Comparison of ENCODE assay signal across 8 cellular contexts in genomic region chr5:59587489-59588337, GRCh38.
DNase-seq lines count a peak whose midpoint lies in the region; ATAC-seq and TF ChIP-seq lines count a peak whose summit lies in the region.

No MANE protein-coding gene starts in this region.

- H3K4me2 ChIP-seq in hepatocyte: peak overlapping the region; percentile 82

- whole genome bisulfite sequencing in hepatocyte (ENCODE audit: low lambda C conversion rate, missing lambda C conversion rate): 6% methylated on average over 17 of the region's 17 CpGs

- no peaks in the 10 kb centered on the region for H3K9me2 ChIP-seq in hepatocyte (replicated peaks; ENCODE audit: insufficient read depth)

- H3K9me3 ChIP-seq in ascending aorta (no peaks in the 10 kb centered on the region), hepatocyte (ENCODE audit: low read depth) (no peaks in the 10 kb centered on the region)

- CTCF ChIA-PET in activated CD8-positive, alpha-beta memory T cell treated with anti-CD3 and anti-CD28 coated beads, Interleukin-2, amount 10 ng/mL, durations not matched to agents 7 days and 5 days (lab: Charles Lee): interaction anchor here (0.7 kb wide), 1 partner anchor 151 kb away, joined by 3 read pairs; no protein-coding TSS in a partner anchor

- H3K4me3 ChIP-seq in ascending aorta (peak overlapping the region; percentile 28 to 53), hepatocyte (peak overlapping the region; percentile 17)

- TF ChIP-seq CTCF in C4-2B (conservative IDR thresholded peaks at IDR 0.05) (peak; percentile 16), ascending aorta (IDR thresholded peaks at IDR 0.05) (no peak), hepatocyte (IDR thresholded peaks at IDR 0.05; ENCODE audit: poor library complexity) (no peak)

- H3K27ac Mint-ChIP-seq in activated CD8-positive, alpha-beta memory T cell treated with anti-CD3 and anti-CD28 coated beads, Interleukin-2, amount 10 ng/mL, durations not matched to agents 7 days and 5 days: no peak overlapping the region

- peak overlapping the region; percentile 11 for H2AFZ ChIP-seq in hepatocyte

- no peak overlapping the region for H3K4me3 Mint-ChIP-seq in activated CD8-positive, alpha-beta memory T cell treated with anti-CD3 and anti-CD28 coated beads, Interleukin-2, amount 10 ng/mL, durations not matched to agents 7 days and 5 days

- ATAC-seq in GM21528 (IDR thresholded peaks at IDR 0.05; ENCODE audit: low FRiP score, unreplicated experiment): no peak
- no peak for ATAC-seq in activated CD8-positive, alpha-beta memory T cell treated with anti-CD3 and anti-CD28 coated beads, Interleukin-2, amount 10 ng/mL, durations not matched to agents 7 days and 5 days

- peaks cover 2% of the 10 kb centered on the region for H3K4me1 Mint-ChIP-seq in activated CD8-positive, alpha-beta memory T cell treated with anti-CD3 and anti-CD28 coated beads, Interleukin-2, amount 10 ng/mL, durations not matched to agents 7 days and 5 days

- no peaks in the 10 kb centered on the region for H3K79me2 ChIP-seq in hepatocyte

- no peaks in the 10 kb centered on the region for H3K36me3 ChIP-seq in ascending aorta
- no peaks in the 10 kb centered on the region for H3K36me3 ChIP-seq in hepatocyte (replicated peaks; ENCODE audit: insufficient read depth, low read depth)

- H3K4me1 ChIP-seq in ascending aorta: peaks cover 0 to 3% of the 10 kb centered on the region in 2 donors
- H3K4me1 ChIP-seq in hepatocyte (ENCODE audit: insufficient read depth): peaks cover 28% of the 10 kb centered on the region

- H3K27me3 Mint-ChIP-seq in activated CD8-positive, alpha-beta memory T cell treated with anti-CD3 and anti-CD28 coated beads, Interleukin-2, amount 10 ng/mL, durations not matched to agents 7 days and 5 days: peaks cover 15% of the 10 kb centered on the region

- H3K9me3 Mint-ChIP-seq in activated CD8-positive, alpha-beta memory T cell treated with anti-CD3 and anti-CD28 coated beads, Interleukin-2, amount 10 ng/mL, durations not matched to agents 7 days and 5 days (ENCODE audit: low read depth): no peaks in the 10 kb centered on the region

- no peaks in the 10 kb centered on the region for H4K20me1 ChIP-seq in hepatocyte (ENCODE audit: insufficient read depth, poor library complexity, severe bottlenecking)

- H3K27ac ChIP-seq in C4-2B (peak overlapping the region; percentile 59), ascending aorta (no peak overlapping the region), hepatocyte (peak overlapping the region; percentile 26)

- intact Hi-C loops in ascending aorta (cut with DNase I): no loop called here

- H3K27me3 ChIP-seq in ascending aorta: no peaks in the 10 kb centered on the region
- H3K27me3 ChIP-seq in hepatocyte: no peaks in the 10 kb centered on the region

- DNase-seq in NCI-H1105 (lab: John Stamatoyannopoulos, UW) (peak; percentile 41), ascending aorta (ENCODE audit: low spot score in 2 of 2) (no peak), hepatocyte (ENCODE audit: low spot score) (peak; percentile 80), retina (peak; percentile 89), SW 1271 (lab: John Stamatoyannopoulos, UW) (no peak)
- DNase-seq in activated CD8-positive, alpha-beta memory T cell treated with anti-CD3 and anti-CD28 coated beads, Interleukin-2, amount 10 ng/mL, durations not matched to agents 7 days and 5 days: no peak

- no peaks in the 10 kb centered on the region for H3K36me3 Mint-ChIP-seq in activated CD8-positive, alpha-beta memory T cell treated with anti-CD3 and anti-CD28 coated beads, Interleukin-2, amount 10 ng/mL, durations not matched to agents 7 days and 5 days

Comparison
In these comparisons a context has a peak if more than half of its experiments do, and no peak if none do; other contexts are left out.
1. H3K27ac ChIP-seq: peak in C4-2B (single experiment) and hepatocyte (single experiment); none in ascending aorta (0 of 2).
2. DNase-seq: peak in NCI-H1105 (single experiment), hepatocyte (single experiment) and retina (single experiment); none in ascending aorta (0 of 2), activated CD8-positive, alpha-beta memory T cell treated with anti-CD3 and anti-CD28 coated beads, Interleukin-2, amount 10 ng/mL, durations not matched to agents 7 days and 5 days (single experiment) and SW 1271 (0 of 2).